Comparison of ENCODE assay signal across 24 cellular contexts in the genomic region with DNA sequence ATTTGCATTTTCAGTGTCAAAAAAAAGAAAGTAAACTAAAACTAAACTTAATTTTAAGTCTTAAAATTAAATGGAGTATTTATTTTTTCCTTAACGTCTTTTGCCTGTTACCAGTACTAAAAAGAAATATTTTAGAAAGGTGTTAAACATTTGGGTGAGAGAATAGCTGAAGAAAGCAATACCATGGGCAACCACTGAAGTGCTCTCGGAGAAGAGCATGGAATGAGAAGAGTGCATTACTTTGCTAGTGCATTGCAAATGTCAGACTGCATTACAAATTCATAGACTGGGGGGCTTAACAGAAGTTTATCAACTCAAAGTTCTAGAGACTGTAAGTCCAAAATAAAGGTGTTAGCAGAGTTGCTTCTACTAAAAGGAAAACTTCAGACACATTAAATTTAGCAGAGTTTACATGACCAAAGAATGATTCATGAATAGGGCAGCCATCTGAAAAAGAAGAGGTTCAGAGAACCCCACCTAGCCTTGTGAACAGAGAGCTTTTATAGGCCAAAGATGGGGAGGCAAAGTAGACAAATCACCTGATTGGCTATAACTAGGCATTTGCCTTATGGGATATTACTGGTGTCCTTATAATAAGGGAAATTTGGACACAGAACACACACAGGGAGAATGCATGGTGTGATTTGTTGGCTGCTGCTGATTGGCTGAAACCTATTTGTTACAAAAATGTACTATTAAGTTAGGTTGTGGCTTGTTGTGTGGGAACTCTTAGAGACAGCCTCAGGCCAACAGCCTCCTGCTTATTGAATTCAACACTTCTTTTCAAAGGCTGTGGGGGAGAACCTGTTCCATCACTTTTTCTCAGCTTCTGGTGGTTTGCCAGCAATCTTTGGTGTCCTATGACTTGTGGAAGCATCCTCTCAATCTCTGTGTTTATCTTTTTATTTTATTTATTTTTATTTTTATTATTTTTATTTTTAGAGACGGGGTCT.
"Had no signal": no experiment of that assay in that cellular context is flagged by ENCODE, and none has a peak within 500 bp of the region (broad histone marks: within the 10 kb centered on the region; RNA-seq: fewer than 3 reads in every experiment).

No MANE protein-coding gene starts in this region.

- H3K27ac ChIP-seq: esophagus squamous epithelium, neural progenitor cell, sigmoid colon, testis, upper lobe of left lung had no signal

- H3K36me3 Mint-ChIP-seq: activated CD4-positive, alpha-beta memory T cell treated with anti-CD3 and anti-CD28 coated beads for 36 hours; activated naive CD8-positive, alpha-beta T cell treated with anti-CD3 and anti-CD28 coated beads for 36 hours; mesothelial cell of epicardium; neural progenitor cell had no signal

- H2AFZ ChIP-seq: neural progenitor cell had no signal

- H3K4me2 ChIP-seq: neural progenitor cell, smooth muscle cell had no signal

- H3K27ac Mint-ChIP-seq: activated CD4-positive, alpha-beta memory T cell treated with anti-CD3 and anti-CD28 coated beads for 36 hours; activated naive CD8-positive, alpha-beta T cell treated with anti-CD3 and anti-CD28 coated beads for 36 hours; immature natural killer cell; mesothelial cell of epicardium; naive thymus-derived CD8-positive, alpha-beta T cell; neural progenitor cell had no signal

- H3K36me3 ChIP-seq: esophagus squamous epithelium, neural progenitor cell, sigmoid colon, upper lobe of left lung had no signal

- H3K9me3 Mint-ChIP-seq: activated CD4-positive, alpha-beta memory T cell treated with anti-CD3 and anti-CD28 coated beads for 36 hours; activated naive CD8-positive, alpha-beta T cell treated with anti-CD3 and anti-CD28 coated beads for 36 hours; immature natural killer cell; mesothelial cell of epicardium; neural progenitor cell had no signal

- DNase-seq: activated CD4-positive, alpha-beta memory T cell treated with anti-CD3 and anti-CD28 coated beads for 36 hours; activated CD4-positive, alpha-beta T cell treated with anti-CD3 and anti-CD28 coated beads for 48 hours; activated CD4-positive, CD25-positive, alpha-beta regulatory T cell; activated naive CD4-positive, alpha-beta T cell treated with Interleukin-2 at 50 U/mL for 16 hours; activated naive CD8-positive, alpha-beta T cell treated with anti-CD3 and anti-CD28 coated beads for 36 hours; activated T-cell treated with anti-CD3 and anti-CD28 coated beads, Interleukin-2, amount 50 U/mL, for 48 hours; central memory CD4-positive, alpha-beta T cell; effector memory CD4-positive, alpha-beta T cell; esophagus squamous epithelium; immature natural killer cell; naive thymus-derived CD8-positive, alpha-beta T cell; posterior cingulate gyrus; retina; sigmoid colon; stimulated activated CD4-positive, alpha-beta T cell treated with anti-CD3 and anti-CD28 coated beads, Interleukin-15, amount 100 ng/mL, for 24 hours; stimulated activated CD8-positive, alpha-beta memory T cell treated with anti-CD3 and anti-CD28 coated beads, Interleukin-4, amount 100 ng/mL, for 48 hours; stimulated activated naive CD4-positive, alpha-beta T cell; T-helper 9 cell; testis; upper lobe of left lung had no signal

- H3K27me3 ChIP-seq: esophagus squamous epithelium, neural progenitor cell, sigmoid colon, testis, upper lobe of left lung had no signal

- H3K9me3 ChIP-seq: esophagus squamous epithelium, sigmoid colon, testis, upper lobe of left lung had no signal

- H3K9ac ChIP-seq: neural progenitor cell had no signal

- H3K4me3 ChIP-seq: esophagus squamous epithelium, lung, neural progenitor cell, sigmoid colon, smooth muscle cell, testis, upper lobe of left lung had no signal

- H3K4me3 Mint-ChIP-seq: activated CD4-positive, alpha-beta memory T cell treated with anti-CD3 and anti-CD28 coated beads for 36 hours; activated naive CD8-positive, alpha-beta T cell treated with anti-CD3 and anti-CD28 coated beads for 36 hours; immature natural killer cell; mesothelial cell of epicardium; naive thymus-derived CD8-positive, alpha-beta T cell; neural progenitor cell had no signal

- H3K4me1 ChIP-seq: neural progenitor cell, sigmoid colon, testis, upper lobe of left lung had no signal

- H3K4me1 Mint-ChIP-seq: immature natural killer cell had no signal
